ENCODE assay signal across 26 cellular contexts in the genomic region with DNA sequence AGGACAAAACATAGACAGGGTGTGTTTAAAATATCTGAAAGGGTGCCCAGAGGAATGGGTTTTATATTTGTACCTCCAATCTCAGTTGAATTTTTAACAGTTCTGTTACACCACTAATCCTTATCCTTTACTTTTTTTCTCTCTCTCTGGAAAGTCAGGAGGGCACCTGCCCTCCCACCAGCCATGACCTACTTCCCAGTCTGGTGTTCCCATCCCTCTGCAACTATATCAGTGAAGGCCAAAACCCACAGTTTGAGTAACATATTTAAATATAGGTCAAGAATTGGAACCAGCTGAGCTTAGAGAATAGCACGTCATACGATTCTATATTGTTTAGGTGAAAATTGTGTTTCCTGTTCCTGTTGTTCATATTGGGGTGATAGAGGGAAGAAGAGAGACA.
"Had no signal": no experiment of that assay in that cellular context is flagged by ENCODE, and none has a peak within 500 bp of the region (broad histone marks: within the 10 kb centered on the region; RNA-seq: fewer than 3 reads in every experiment).

No MANE protein-coding gene starts in this region.

- H3K4me3 Mint-ChIP-seq: naive thymus-derived CD4-positive, alpha-beta T cell; natural killer cell; nephron; stimulated activated memory B cell treated with anti-CD40 and anti-IgM and Interleukin-4, amounts not matched to agents 10 μg/mL and 1 μg/mL and 100 μg/mL, for 72 hours; stimulated activated naive CD8-positive, alpha-beta T cell treated with anti-CD3 and anti-CD28 coated beads, Interleukin-15, amount 100 ng/mL, for 72 hours had no signal

- H3K27ac ChIP-seq: neutrophil, pancreas, psoas muscle, right lobe of liver, sigmoid colon, suprapubic skin, tibial artery, transverse colon, upper lobe of left lung, vagina had no signal

- H3K4me1 Mint-ChIP-seq: naive thymus-derived CD4-positive, alpha-beta T cell; natural killer cell; stimulated activated memory B cell treated with anti-CD40 and anti-IgM and Interleukin-4, amounts not matched to agents 10 μg/mL and 1 μg/mL and 100 μg/mL, for 72 hours; stimulated activated naive CD8-positive, alpha-beta T cell treated with anti-CD3 and anti-CD28 coated beads, Interleukin-15, amount 100 ng/mL, for 72 hours had no signal

- H3K27me3 Mint-ChIP-seq: stimulated activated memory B cell treated with anti-CD40 and anti-IgM and Interleukin-4, amounts not matched to agents 10 μg/mL and 1 μg/mL and 100 μg/mL, for 72 hours; stimulated activated naive CD8-positive, alpha-beta T cell treated with anti-CD3 and anti-CD28 coated beads, Interleukin-15, amount 100 ng/mL, for 72 hours had no signal

- H3K36me3 ChIP-seq: neutrophil, pancreas, right lobe of liver, sigmoid colon, suprapubic skin, tibial artery, transverse colon, upper lobe of left lung, vagina had no signal

- H3K9me3 ChIP-seq: neutrophil, pancreas, psoas muscle, right lobe of liver, sigmoid colon, suprapubic skin, testis, tibial artery, transverse colon, upper lobe of left lung, vagina had no signal

- DNase-seq: naive thymus-derived CD4-positive, alpha-beta T cell; natural killer cell; nucleus accumbens; pancreas; psoas muscle; right lobe of liver; sigmoid colon; small intestine; stimulated activated CD4-positive, alpha-beta T cell treated with anti-CD3 and anti-CD28 coated beads, Interleukin-15, amount 100 ng/mL, for 24 hours; stimulated activated CD4-positive, alpha-beta T cell treated with anti-CD3 and anti-CD28 coated beads, Interleukin-2, amount 100 ng/mL, for 24 hours; stimulated activated CD4-positive, alpha-beta T cell treated with anti-CD3 and anti-CD28 coated beads, Interleukin-4, amount 100 ng/mL, for 1 hour; stimulated activated CD4-positive, alpha-beta T cell treated with anti-CD3 and anti-CD28 coated beads, Interleukin-4, amount 100 ng/mL, for 4 hours; stimulated activated CD8-positive, alpha-beta memory T cell treated with anti-CD3 and anti-CD28 coated beads, Interleukin-4, amount 100 ng/mL, for 48 hours; stimulated activated naive CD4-positive, alpha-beta T cell; stimulated activated naive CD8-positive, alpha-beta T cell treated with anti-CD3 and anti-CD28 coated beads, Interleukin-15, amount 100 ng/mL, for 72 hours; stimulated activated naive CD8-positive, alpha-beta T cell treated with anti-CD3 and anti-CD28 coated beads, Interleukin-15, Interleukin-2, amounts not matched to agents 100 U/mL and 50 U/mL, for 24 hours; testis; tibial artery; transverse colon had no signal

- H3K36me3 Mint-ChIP-seq: naive thymus-derived CD4-positive, alpha-beta T cell; natural killer cell; stimulated activated memory B cell treated with anti-CD40 and anti-IgM and Interleukin-4, amounts not matched to agents 10 μg/mL and 1 μg/mL and 100 μg/mL, for 72 hours had no signal

- H3K9me3 Mint-ChIP-seq: natural killer cell; nephron; stimulated activated memory B cell treated with anti-CD40 and anti-IgM and Interleukin-4, amounts not matched to agents 10 μg/mL and 1 μg/mL and 100 μg/mL, for 72 hours; stimulated activated naive CD8-positive, alpha-beta T cell treated with anti-CD3 and anti-CD28 coated beads, Interleukin-15, amount 100 ng/mL, for 72 hours had no signal

- H3K27me3 ChIP-seq: neutrophil, pancreas, right lobe of liver, sigmoid colon, suprapubic skin, testis, tibial artery, transverse colon, upper lobe of left lung, vagina had no signal

- H3K4me3 ChIP-seq: pancreas, psoas muscle, right lobe of liver, sigmoid colon, suprapubic skin, testis, tibial artery, transverse colon, upper lobe of left lung, vagina had no signal

- H3K4me1 ChIP-seq: pancreas, psoas muscle, right lobe of liver, sigmoid colon, suprapubic skin, vagina had no signal

- H3K27ac Mint-ChIP-seq: naive thymus-derived CD4-positive, alpha-beta T cell; natural killer cell; stimulated activated memory B cell treated with anti-CD40 and anti-IgM and Interleukin-4, amounts not matched to agents 10 μg/mL and 1 μg/mL and 100 μg/mL, for 72 hours; stimulated activated naive CD8-positive, alpha-beta T cell treated with anti-CD3 and anti-CD28 coated beads, Interleukin-15, amount 100 ng/mL, for 72 hours had no signal

- ATAC-seq: naive thymus-derived CD4-positive, alpha-beta T cell; natural killer cell; pancreas; psoas muscle; right cardiac atrium; right lobe of liver; stimulated activated memory B cell treated with anti-CD40 and anti-IgM and Interleukin-4, amounts not matched to agents 10 μg/mL and 1 μg/mL and 100 μg/mL, for 72 hours; stimulated activated naive CD8-positive, alpha-beta T cell treated with anti-CD3 and anti-CD28 coated beads, Interleukin-15, amount 100 ng/mL, for 72 hours; stimulated activated naive CD8-positive, alpha-beta T cell treated with anti-CD3 and anti-CD28 coated beads, Interleukin-15, Interleukin-2, amounts not matched to agents 100 U/mL and 50 U/mL, for 24 hours had no signal
